ENCODE assay signal across 30 cellular contexts in genomic region chr1:147811273-147811672, GRCh38. TPM values are rescaled to one million over a fixed set of nuclear protein-coding genes. Genes with fewer than 3 reads are reported as not detected.
"Had no signal": no experiment of that assay in that cellular context is flagged by ENCODE, and none has a peak within 500 bp of the region (broad histone marks: within the 10 kb centered on the region; RNA-seq: fewer than 3 reads in every experiment).

No MANE protein-coding gene starts in this region.

- H3K4me3 Mint-ChIP-seq: memory B cell; mesothelial cell of epicardium; naive B cell; nephron; neural progenitor cell; stimulated activated naive CD8-positive, alpha-beta T cell treated with anti-CD3 and anti-CD28 coated beads, Interleukin-15, amount 100 ng/mL, for 72 hours had no signal

- DNase-seq: dorsolateral prefrontal cortex; effector CD4-positive, alpha-beta T cell; foreskin fibroblast; gastrocnemius medialis; head of caudate nucleus; hippocampal formation; left colon; mucosa of descending colon; naive B cell; stimulated activated CD4-positive, alpha-beta T cell treated with anti-CD3 and anti-CD28 coated beads, Interleukin-12 subunit alpha, Interleukin-12 subunit beta, amount 100 ng/mL, for 4 hours; stimulated activated CD4-positive, alpha-beta T cell treated with anti-CD3 and anti-CD28 coated beads, Interleukin-1b, Interleukin-23, amount 100 ng/mL, for 48 hours; stimulated activated CD4-positive, alpha-beta T cell treated with anti-CD3 and anti-CD28 coated beads, Interleukin-4, amount 100 ng/mL, for 1 hour; stimulated activated CD8-positive, alpha-beta memory T cell treated with anti-CD3 and anti-CD28 coated beads, Interleukin-4, amount 100 ng/mL, for 48 hours; stimulated activated naive CD4-positive, alpha-beta T cell; stimulated activated naive CD8-positive, alpha-beta T cell treated with anti-CD3 and anti-CD28 coated beads, Interleukin-15, amount 100 ng/mL, for 72 hours; transverse colon had no signal

- H3K4me1 ChIP-seq: gastrocnemius medialis, parathyroid adenoma, prostate gland, suprapubic skin, transverse colon, vagina had no signal

- H3K79me2 ChIP-seq: parathyroid adenoma had no signal

- ATAC-seq: esophagus mucosa; gastrocnemius medialis; left colon; mucosa of descending colon; sciatic nerve; stimulated activated naive CD8-positive, alpha-beta T cell treated with anti-CD3 and anti-CD28 coated beads, Interleukin-15, amount 100 ng/mL, for 72 hours had no signal

- H3K27me3 ChIP-seq: gastrocnemius medialis, neural progenitor cell, transverse colon, vagina had no signal

- H3K9me3 Mint-ChIP-seq: mesothelial cell of epicardium; naive B cell; nephron; neural progenitor cell; stimulated activated naive CD8-positive, alpha-beta T cell treated with anti-CD3 and anti-CD28 coated beads, Interleukin-15, amount 100 ng/mL, for 72 hours had no signal

- H3K4me1 Mint-ChIP-seq: memory B cell, naive B cell, nephron, neural progenitor cell had no signal

- H3K27me3 Mint-ChIP-seq: stimulated activated naive CD8-positive, alpha-beta T cell treated with anti-CD3 and anti-CD28 coated beads, Interleukin-15, amount 100 ng/mL, for 72 hours had no signal

- H3K27ac ChIP-seq: dorsolateral prefrontal cortex, epithelial cell of prostate, gastrocnemius medialis, neural progenitor cell, parathyroid adenoma, prostate gland, suprapubic skin, transverse colon, vagina had no signal

- H3K9ac ChIP-seq: neural progenitor cell, parathyroid adenoma had no signal

- H3K27ac Mint-ChIP-seq: memory B cell; mesothelial cell of epicardium; naive B cell; nephron; neural progenitor cell; stimulated activated naive CD8-positive, alpha-beta T cell treated with anti-CD3 and anti-CD28 coated beads, Interleukin-15, amount 100 ng/mL, for 72 hours had no signal

- H3K9me3 ChIP-seq: gastrocnemius medialis, mucosa of descending colon, prostate gland, suprapubic skin, transverse colon, vagina had no signal

- H3K4me3 ChIP-seq: dorsolateral prefrontal cortex, gastrocnemius medialis, lung, mucosa of descending colon, neural progenitor cell, prostate gland, smooth muscle cell, suprapubic skin, transverse colon, vagina had no signal

- H3K36me3 Mint-ChIP-seq: memory B cell, mesothelial cell of epicardium, naive B cell, neural progenitor cell had no signal

- H3K36me3 ChIP-seq: gastrocnemius medialis, neural progenitor cell, prostate gland, suprapubic skin, transverse colon, vagina had no signal

- H3K4me2 ChIP-seq: neural progenitor cell, smooth muscle cell had no signal

RNA-seq across cellular contexts. Expression of gene GJA5, which starts 50.9 kb away (rescaled TPM):
- total RNA-seq: osteoblast had no signal
